1 cellular context compared by ENCODE assay signal in genomic region chr1:224329842-224330753, GRCh38.
A peak's percentile ranks its signal among the peaks of the same experiment; 100 is the strongest.
TF ChIP-seq lines count a peak whose summit lies in the region.

Gene NVL, minus strand, starts transcription at chr1:224330172. Its CDS starts 45 bp downstream, at chr1:224330127.

TF ChIP-seq in HepG2, 621 proteins besides CTCF, POLR2A, EP300 and RAD21 (continued from another document and continues in another):
- TF ChIP-seq REL (CRISPR knock-in tag; conservative IDR thresholded peaks at IDR 0.05) (no peak), ZNF607 (CRISPR knock-in tag; IDR thresholded peaks at IDR 0.05; ENCODE audit: borderline replicate concordance) (no peak), POLR2G (IDR thresholded peaks at IDR 0.05; ENCODE audit: low read depth, low read length) (peak; percentile 78), IRX3 (CRISPR knock-in tag; IDR thresholded peaks at IDR 0.05; ENCODE audit: borderline replicate concordance, low read depth) (0 out of 2 replicates have a peak, but pooled peaks have one; percentile 32), PHF8 (CRISPR knock-in tag; IDR thresholded peaks at IDR 0.05) (peak; percentile 90), GATAD2A (CRISPR knock-in tag; IDR thresholded peaks at IDR 0.05) (peak; percentile 38), XRCC5 (optimal IDR thresholded peaks at IDR 0.05; ENCODE audit: low read length) (peak; percentile 78), CREB1 (IDR thresholded peaks at IDR 0.05) (0 out of 2 replicates have a peak, but pooled peaks have one; percentile 4), CREB1 (CRISPR knock-in tag; IDR thresholded peaks at IDR 0.05) (peak; percentile 80), SOX6 (IDR thresholded peaks at IDR 0.05) (no peak), SOX6 (CRISPR knock-in tag; IDR thresholded peaks at IDR 0.05) (peak; percentile 28; the same call in 1 of the 2 replicates), ZNF850 (CRISPR knock-in tag; conservative IDR thresholded peaks at IDR 0.05) (no peak), SNAI1 (CRISPR knock-in tag; IDR thresholded peaks at IDR 0.05; ENCODE audit: borderline replicate concordance) (0 out of 2 replicates have a peak, but pooled peaks have one; percentile 46), ZSCAN25 (CRISPR knock-in tag; IDR thresholded peaks at IDR 0.05) (no peak), ZNF629 (CRISPR knock-in tag; conservative IDR thresholded peaks at IDR 0.05) (no peak), ZFP82 (CRISPR knock-in tag; IDR thresholded peaks at IDR 0.05; ENCODE audit: borderline replicate concordance) (0 out of 2 replicates have a peak, but pooled peaks have one; percentile 65), TP53 (CRISPR knock-in tag; conservative IDR thresholded peaks at IDR 0.05) (no peak), ZNF773 (CRISPR knock-in tag; IDR thresholded peaks at IDR 0.05; ENCODE audit: borderline replicate concordance) (no peak), ZFX (CRISPR knock-in tag; IDR thresholded peaks at IDR 0.05; ENCODE audit: low read depth) (peak; percentile 70; the same call in 1 of the 2 replicates), FOSL2 (CRISPR knock-in tag; IDR thresholded peaks at IDR 0.05) (peak; percentile 4; the same call in 1 of the 2 replicates), TGIF2 (CRISPR knock-in tag; IDR thresholded peaks at IDR 0.05) (peak; percentile 74), ZNF326 (CRISPR knock-in tag; IDR thresholded peaks at IDR 0.05; ENCODE audit: borderline replicate concordance) (no peak), PRPF4 (IDR thresholded peaks at IDR 0.05; ENCODE audit: low read depth, low read length, poor library complexity, severe bottlenecking) (peak; percentile 76), HDAC1 (CRISPR knock-in tag; IDR thresholded peaks at IDR 0.05) (peak; percentile 88), ZNF138 (CRISPR knock-in tag; IDR thresholded peaks at IDR 0.05; ENCODE audit: low read depth) (no peak), MYC (CRISPR knock-in tag; IDR thresholded peaks at IDR 0.05; ENCODE audit: borderline replicate concordance) (peak; percentile 64; the same call in 1 of the 2 replicates), ZNF501 (CRISPR knock-in tag; IDR thresholded peaks at IDR 0.05) (peak; percentile 80), ELF3 (CRISPR knock-in tag; IDR thresholded peaks at IDR 0.05) (peak; percentile 67; the same call in 1 of the 2 replicates), ZNF30 (CRISPR knock-in tag; IDR thresholded peaks at IDR 0.05) (no peak), SALL2 (CRISPR knock-in tag; IDR thresholded peaks at IDR 0.05) (0 out of 2 replicates have a peak, but pooled peaks have one; percentile 26), PTBP1 (IDR thresholded peaks at IDR 0.05; ENCODE audit: low read depth, low read length, poor library complexity, severe bottlenecking) (peak; percentile 61), MXD4 (CRISPR knock-in tag; IDR thresholded peaks at IDR 0.05) (peak; percentile 63), ZBTB40 (IDR thresholded peaks at IDR 0.05) (peak; percentile 99), ZBTB40 (CRISPR knock-in tag; IDR thresholded peaks at IDR 0.05) (peak; percentile 100), SIN3A (IDR thresholded peaks at IDR 0.05; ENCODE audit: borderline replicate concordance, low read depth, low read length) (peak; percentile 90), ZNF225 (CRISPR knock-in tag; IDR thresholded peaks at IDR 0.05) (0 out of 2 replicates have a peak, but pooled peaks have one; percentile 61), KDM5B (CRISPR knock-in tag; IDR thresholded peaks at IDR 0.05; ENCODE audit: borderline replicate concordance) (peak; percentile 71; the same call in 1 of the 2 replicates)
- TF ChIP-seq, protein P1, sequence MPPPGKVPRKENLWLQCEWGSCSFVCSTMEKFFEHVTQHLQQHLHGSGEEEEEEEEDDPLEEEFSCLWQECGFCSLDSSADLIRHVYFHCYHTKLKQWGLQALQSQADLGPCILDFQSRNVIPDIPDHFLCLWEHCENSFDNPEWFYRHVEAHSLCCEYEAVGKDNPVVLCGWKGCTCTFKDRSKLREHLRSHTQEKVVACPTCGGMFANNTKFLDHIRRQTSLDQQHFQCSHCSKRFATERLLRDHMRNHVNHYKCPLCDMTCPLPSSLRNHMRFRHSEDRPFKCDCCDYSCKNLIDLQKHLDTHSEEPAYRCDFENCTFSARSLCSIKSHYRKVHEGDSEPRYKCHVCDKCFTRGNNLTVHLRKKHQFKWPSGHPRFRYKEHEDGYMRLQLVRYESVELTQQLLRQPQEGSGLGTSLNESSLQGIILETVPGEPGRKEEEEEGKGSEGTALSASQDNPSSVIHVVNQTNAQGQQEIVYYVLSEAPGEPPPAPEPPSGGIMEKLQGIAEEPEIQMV (CRISPR knock-in tag; IDR thresholded peaks at IDR 0.05; ENCODE audit: low read depth) = 0 out of 2 replicates have a peak, but pooled peaks have one; percentile 44
- TF ChIP-seq, protein P2, sequence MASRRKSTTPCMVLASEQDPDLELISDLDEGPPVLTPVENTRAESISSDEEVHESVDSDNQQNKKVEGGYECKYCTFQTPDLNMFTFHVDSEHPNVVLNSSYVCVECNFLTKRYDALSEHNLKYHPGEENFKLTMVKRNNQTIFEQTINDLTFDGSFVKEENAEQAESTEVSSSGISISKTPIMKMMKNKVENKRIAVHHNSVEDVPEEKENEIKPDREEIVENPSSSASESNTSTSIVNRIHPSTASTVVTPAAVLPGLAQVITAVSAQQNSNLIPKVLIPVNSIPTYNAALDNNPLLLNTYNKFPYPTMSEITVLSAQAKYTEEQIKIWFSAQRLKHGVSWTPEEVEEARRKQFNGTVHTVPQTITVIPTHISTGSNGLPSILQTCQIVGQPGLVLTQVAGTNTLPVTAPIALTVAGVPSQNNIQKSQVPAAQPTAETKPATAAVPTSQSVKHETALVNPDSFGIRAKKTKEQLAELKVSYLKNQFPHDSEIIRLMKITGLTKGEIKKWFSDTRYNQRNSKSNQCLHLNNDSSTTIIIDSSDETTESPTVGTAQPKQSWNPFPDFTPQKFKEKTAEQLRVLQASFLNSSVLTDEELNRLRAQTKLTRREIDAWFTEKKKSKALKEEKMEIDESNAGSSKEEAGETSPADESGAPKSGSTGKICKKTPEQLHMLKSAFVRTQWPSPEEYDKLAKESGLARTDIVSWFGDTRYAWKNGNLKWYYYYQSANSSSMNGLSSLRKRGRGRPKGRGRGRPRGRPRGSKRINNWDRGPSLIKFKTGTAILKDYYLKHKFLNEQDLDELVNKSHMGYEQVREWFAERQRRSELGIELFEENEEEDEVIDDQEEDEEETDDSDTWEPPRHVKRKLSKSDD (CRISPR knock-in tag; IDR thresholded peaks at IDR 0.05; ENCODE audit: low read depth) = peak; percentile 55; the same call in 1 of the 2 replicates
- TF ChIP-seq, protein P3, sequence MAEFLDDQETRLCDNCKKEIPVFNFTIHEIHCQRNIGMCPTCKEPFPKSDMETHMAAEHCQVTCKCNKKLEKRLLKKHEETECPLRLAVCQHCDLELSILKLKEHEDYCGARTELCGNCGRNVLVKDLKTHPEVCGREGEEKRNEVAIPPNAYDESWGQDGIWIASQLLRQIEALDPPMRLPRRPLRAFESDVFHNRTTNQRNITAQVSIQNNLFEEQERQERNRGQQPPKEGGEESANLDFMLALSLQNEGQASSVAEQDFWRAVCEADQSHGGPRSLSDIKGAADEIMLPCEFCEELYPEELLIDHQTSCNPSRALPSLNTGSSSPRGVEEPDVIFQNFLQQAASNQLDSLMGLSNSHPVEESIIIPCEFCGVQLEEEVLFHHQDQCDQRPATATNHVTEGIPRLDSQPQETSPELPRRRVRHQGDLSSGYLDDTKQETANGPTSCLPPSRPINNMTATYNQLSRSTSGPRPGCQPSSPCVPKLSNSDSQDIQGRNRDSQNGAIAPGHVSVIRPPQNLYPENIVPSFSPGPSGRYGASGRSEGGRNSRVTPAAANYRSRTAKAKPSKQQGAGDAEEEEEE (CRISPR knock-in tag; IDR thresholded peaks at IDR 0.05; ENCODE audit: borderline replicate concordance) = 0 out of 2 replicates have a peak, but pooled peaks have one; percentile 54
- TF ChIP-seq, protein P4, sequence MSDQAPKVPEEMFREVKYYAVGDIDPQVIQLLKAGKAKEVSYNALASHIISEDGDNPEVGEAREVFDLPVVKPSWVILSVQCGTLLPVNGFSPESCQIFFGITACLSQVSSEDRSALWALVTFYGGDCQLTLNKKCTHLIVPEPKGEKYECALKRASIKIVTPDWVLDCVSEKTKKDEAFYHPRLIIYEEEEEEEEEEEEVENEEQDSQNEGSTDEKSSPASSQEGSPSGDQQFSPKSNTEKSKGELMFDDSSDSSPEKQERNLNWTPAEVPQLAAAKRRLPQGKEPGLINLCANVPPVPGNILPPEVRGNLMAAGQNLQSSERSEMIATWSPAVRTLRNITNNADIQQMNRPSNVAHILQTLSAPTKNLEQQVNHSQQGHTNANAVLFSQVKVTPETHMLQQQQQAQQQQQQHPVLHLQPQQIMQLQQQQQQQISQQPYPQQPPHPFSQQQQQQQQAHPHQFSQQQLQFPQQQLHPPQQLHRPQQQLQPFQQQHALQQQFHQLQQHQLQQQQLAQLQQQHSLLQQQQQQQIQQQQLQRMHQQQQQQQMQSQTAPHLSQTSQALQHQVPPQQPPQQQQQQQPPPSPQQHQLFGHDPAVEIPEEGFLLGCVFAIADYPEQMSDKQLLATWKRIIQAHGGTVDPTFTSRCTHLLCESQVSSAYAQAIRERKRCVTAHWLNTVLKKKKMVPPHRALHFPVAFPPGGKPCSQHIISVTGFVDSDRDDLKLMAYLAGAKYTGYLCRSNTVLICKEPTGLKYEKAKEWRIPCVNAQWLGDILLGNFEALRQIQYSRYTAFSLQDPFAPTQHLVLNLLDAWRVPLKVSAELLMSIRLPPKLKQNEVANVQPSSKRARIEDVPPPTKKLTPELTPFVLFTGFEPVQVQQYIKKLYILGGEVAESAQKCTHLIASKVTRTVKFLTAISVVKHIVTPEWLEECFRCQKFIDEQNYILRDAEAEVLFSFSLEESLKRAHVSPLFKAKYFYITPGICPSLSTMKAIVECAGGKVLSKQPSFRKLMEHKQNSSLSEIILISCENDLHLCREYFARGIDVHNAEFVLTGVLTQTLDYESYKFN (CRISPR knock-in tag; conservative IDR thresholded peaks at IDR 0.05) = peak; percentile 26; the same call in 1 of the 2 replicates
- TF ChIP-seq, protein P5, sequence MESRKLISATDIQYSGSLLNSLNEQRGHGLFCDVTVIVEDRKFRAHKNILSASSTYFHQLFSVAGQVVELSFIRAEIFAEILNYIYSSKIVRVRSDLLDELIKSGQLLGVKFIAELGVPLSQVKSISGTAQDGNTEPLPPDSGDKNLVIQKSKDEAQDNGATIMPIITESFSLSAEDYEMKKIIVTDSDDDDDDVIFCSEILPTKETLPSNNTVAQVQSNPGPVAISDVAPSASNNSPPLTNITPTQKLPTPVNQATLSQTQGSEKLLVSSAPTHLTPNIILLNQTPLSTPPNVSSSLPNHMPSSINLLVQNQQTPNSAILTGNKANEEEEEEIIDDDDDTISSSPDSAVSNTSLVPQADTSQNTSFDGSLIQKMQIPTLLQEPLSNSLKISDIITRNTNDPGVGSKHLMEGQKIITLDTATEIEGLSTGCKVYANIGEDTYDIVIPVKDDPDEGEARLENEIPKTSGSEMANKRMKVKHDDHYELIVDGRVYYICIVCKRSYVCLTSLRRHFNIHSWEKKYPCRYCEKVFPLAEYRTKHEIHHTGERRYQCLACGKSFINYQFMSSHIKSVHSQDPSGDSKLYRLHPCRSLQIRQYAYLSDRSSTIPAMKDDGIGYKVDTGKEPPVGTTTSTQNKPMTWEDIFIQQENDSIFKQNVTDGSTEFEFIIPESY (CRISPR knock-in tag; IDR thresholded peaks at IDR 0.05) = no peak
